Comparison of ENCODE assay signal across 23 cellular contexts in the genomic region with DNA sequence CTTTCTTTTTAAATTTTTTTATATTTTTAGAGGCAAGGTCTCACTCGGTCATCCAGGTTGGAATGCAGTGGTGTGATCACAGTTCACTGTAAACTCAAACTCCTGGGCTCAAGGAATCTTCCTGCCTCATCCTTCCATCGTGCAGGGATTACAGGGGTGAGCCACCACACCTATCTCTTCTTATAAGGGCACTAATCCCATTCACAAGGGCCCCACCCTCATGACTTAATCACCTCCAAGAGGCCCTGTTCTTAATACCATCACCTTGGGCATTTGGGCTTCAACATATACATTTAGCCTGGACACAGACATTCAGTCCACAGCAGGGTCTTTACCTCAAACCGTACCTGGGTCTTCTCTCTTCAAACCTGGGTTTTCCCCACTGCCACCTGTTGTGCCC. TPM values are rescaled to one million over a fixed set of nuclear protein-coding genes. Genes with fewer than 3 reads are reported as not detected.
"Had no signal": no experiment of that assay in that cellular context is flagged by ENCODE, and none has a peak within 500 bp of the region (broad histone marks: within the 10 kb centered on the region; RNA-seq: fewer than 3 reads in every experiment).

No MANE protein-coding gene starts in this region.

- ATAC-seq: foreskin keratinocyte, SK-N-SH treated with all-trans-retinoic acid at 6 μM for 48 hours, T-cell had no signal

- H3K27ac Mint-ChIP-seq: activated CD4-positive, alpha-beta T cell treated with anti-CD3 and anti-CD28 coated beads, Interleukin-2, amount 10 ng/mL, durations not matched to agents 24 days and 14 days; endodermal cell; type B pancreatic cell had no signal

- H3K27me3 Mint-ChIP-seq: activated CD4-positive, alpha-beta T cell treated with anti-CD3 and anti-CD28 coated beads, Interleukin-2, amount 10 ng/mL, durations not matched to agents 24 days and 14 days; progenitor cell of endocrine pancreas; T-cell had no signal

- H3K4me3 Mint-ChIP-seq: activated CD4-positive, alpha-beta T cell treated with anti-CD3 and anti-CD28 coated beads, Interleukin-2, amount 10 ng/mL, durations not matched to agents 24 days and 14 days; endodermal cell; T-cell; type B pancreatic cell had no signal

- H3K9me3 Mint-ChIP-seq: activated CD4-positive, alpha-beta T cell treated with anti-CD3 and anti-CD28 coated beads, Interleukin-2, amount 10 ng/mL, durations not matched to agents 24 days and 14 days; endodermal cell; T-cell; type B pancreatic cell had no signal

- DNase-seq: activated CD4-positive, alpha-beta T cell treated with anti-CD3 and anti-CD28 coated beads, Interleukin-2, amount 10 ng/mL, durations not matched to agents 24 days and 14 days; activated CD4-positive, CD25-positive, alpha-beta regulatory T cell; activated CD8-positive, alpha-beta memory T cell treated with anti-CD3 and anti-CD28 coated beads for 24 hours; activated CD8-positive, alpha-beta memory T cell treated with anti-CD3 and anti-CD28 coated beads, Interleukin-2, amount 50 U/mL, for 48 hours; activated effector memory CD4-positive, alpha-beta T cell treated with Interleukin-2 at 50 U/mL for 16 hours; activated naive CD4-positive, alpha-beta T cell treated with anti-CD3 and anti-CD28 coated beads, Interleukin-2, amount 50 U/mL, for 16 hours; activated T-cell treated with anti-CD3 and anti-CD28 coated beads, Interleukin-2, amount 50 U/mL, for 48 hours; endodermal cell; foreskin keratinocyte; hypothalamus; occipital lobe; SIG-M5; stimulated activated CD4-positive, alpha-beta T cell treated with anti-CD3 and anti-CD28 coated beads, Interleukin-15, amount 100 ng/mL, for 24 hours; stimulated activated CD4-positive, alpha-beta T cell treated with anti-CD3 and anti-CD28 coated beads, Interleukin-2, amount 100 ng/mL, for 48 hours; T-cell; testis had no signal

RNA-seq across cellular contexts. Expression of a gene that starts 29.0 kb away (rescaled TPM):
- total RNA-seq: activated CD4-positive, alpha-beta T cell treated with anti-CD3 and anti-CD28 coated beads, Interleukin-2, amount 10 ng/mL, durations not matched to agents 24 days and 14 days; bronchial epithelial cell; dermis microvascular lymphatic vessel endothelial cell; epithelial cell of proximal tubule; foreskin keratinocyte; kidney epithelial cell; progenitor cell of endocrine pancreas; T-cell had no signal
